In the genomic region with DNA sequence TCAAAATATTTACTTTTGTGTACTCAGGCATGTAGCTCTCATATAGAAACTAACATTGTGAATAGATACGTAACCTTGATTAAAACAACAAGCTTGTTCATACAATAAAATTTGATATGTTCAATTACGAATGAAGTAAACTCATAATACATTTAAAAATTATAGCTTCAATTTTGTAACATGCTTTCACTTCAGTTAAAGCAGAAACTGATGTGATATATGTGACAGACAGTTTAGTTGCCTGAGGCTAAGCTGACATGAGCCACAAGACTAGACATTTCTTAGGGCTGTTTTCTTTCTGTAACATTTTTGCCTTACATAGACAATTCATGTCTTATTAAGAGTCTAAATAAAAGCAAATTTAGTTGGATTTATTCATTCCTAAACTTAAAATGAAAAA, we compare ENCODE assay signal across 1 cellular context.
TF ChIP-seq lines count a peak whose summit lies in the region.

No MANE protein-coding gene starts in this region.

TF ChIP-seq in neural cell, 6 proteins besides CTCF, POLR2A, EP300 and RAD21 (continued from another document):
- TF ChIP-seq TAF1 (IDR thresholded peaks at IDR 0.05; ENCODE audit: low read depth) = no peak
